Comparison of ENCODE assay signal across 11 cellular contexts in genomic region chr3:47799733-47800132, GRCh38. TPM values are rescaled to one million over a fixed set of nuclear protein-coding genes. Genes with fewer than 3 reads are reported as not detected.
DNase-seq lines count a peak whose midpoint lies in the region; ATAC-seq and TF ChIP-seq lines count a peak whose summit lies in the region.
"Had no signal": no experiment of that assay in that cellular context is flagged by ENCODE, and none has a peak within 500 bp of the region (broad histone marks: within the 10 kb centered on the region; RNA-seq: fewer than 3 reads in every experiment).

No MANE protein-coding gene starts in this region.

- H3K4me1 ChIP-seq in DND-41 (ENCODE audit: insufficient read depth, low read length) (peaks cover 25% of the 10 kb centered on the region), HCT116 (ENCODE audit: control insufficient read depth in 1 of 2, insufficient read depth in 2 of 2, low read length in 2 of 2) (peaks cover 16 to 38% of the 10 kb centered on the region in 2 experiments), mesendoderm (ENCODE audit: control insufficient read depth, low read depth, low read length) (peaks cover 4% of the 10 kb centered on the region)

- H3K36me3 ChIP-seq in DND-41 (ENCODE audit: insufficient read depth, low read length) (no peaks in the 10 kb centered on the region), HCT116 (ENCODE audit: control insufficient read depth in 1 of 2, insufficient read depth in 2 of 2, low read length in 2 of 2) (no peaks in the 10 kb centered on the region), mesendoderm (ENCODE audit: control insufficient read depth, insufficient read depth, low read length) (no peaks in the 10 kb centered on the region)

- H4K5ac ChIP-seq in mesendoderm (ENCODE audit: low read length): no peak overlapping the region

- H3K4ac ChIP-seq in mesendoderm (ENCODE audit: low read depth, low read length): no peak overlapping the region

- H3K79me2 ChIP-seq in DND-41 (ENCODE audit: insufficient read depth, low read length) (peaks cover 18% of the 10 kb centered on the region), HCT116 (ENCODE audit: insufficient read depth, low read length) (peaks cover 15% of the 10 kb centered on the region), mesendoderm (ENCODE audit: control insufficient read depth, insufficient read depth, low read length) (peaks cover 10% of the 10 kb centered on the region)

- BruUV-seq in HCT116 (replicated peaks; lab: Mats Ljungman, UMichigan): no TSS peak

- H3K4me3 ChIP-seq in DND-41 (ENCODE audit: low read depth in 1 of 2, low read length in 2 of 2) (no peak overlapping the region), HCT116 (replicated peaks in 1 of 2; ENCODE audit: low read depth in 1 of 2, low read length in 2 of 2) (no peak overlapping the region), astrocyte of the spinal cord (ENCODE audit: low read depth, low read length) (no peak overlapping the region), mesendoderm (ENCODE audit: low read length) (no peak overlapping the region)

- CTCF ChIA-PET in HCT116 (lab: Charles Lee): interaction anchor here (0.8 to 1.8 kb wide), 2 partner anchors 25 to 278 kb away, joined by 3 to 4 read pairs; no protein-coding TSS in a partner anchor

- POLR2A ChIA-PET in HCT116 (lab: Charles Lee): no interaction called here

- TF ChIP-seq CTCF in DND-41 (IDR thresholded peaks at IDR 0.05; ENCODE audit: borderline replicate concordance, extremely low read depth, low read length, poor library complexity, severe bottlenecking) (peak; percentile 57), HCT116 (IDR thresholded peaks at IDR 0.05 in 2 of 3, conservative IDR thresholded peaks at IDR 0.05 in 1 of 3; ENCODE audit: borderline replicate concordance in 1 of 3, insufficient read depth in 1 of 3, low read depth in 2 of 3, low read length in 2 of 3) (peak in 2 of 3 experiments; percentile 54 to 61; a peak in 4 of 6 replicates), astrocyte of the spinal cord (IDR thresholded peaks at IDR 0.05; ENCODE audit: low read depth, low read length) (peak; percentile 35)

- in situ Hi-C loops in astrocyte of the spinal cord (cut with HindIII; ENCODE audit: low sequenced_read_pairs): no loop called here

- no peak overlapping the region for H2BK120ac ChIP-seq in mesendoderm (ENCODE audit: low read depth, low read length)

- H3K9ac ChIP-seq in DND-41 (ENCODE audit: low read depth, low read length): no peak overlapping the region
- H3K9ac ChIP-seq in HCT116 (ENCODE audit: low read length): no peak overlapping the region
- H3K9ac ChIP-seq in mesendoderm (ENCODE audit: low read length): no peak overlapping the region

- H4K20me1 ChIP-seq in DND-41 (ENCODE audit: insufficient read depth, low read length) (no peaks in the 10 kb centered on the region), HCT116 (ENCODE audit: insufficient read depth) (no peaks in the 10 kb centered on the region)

- H3K56ac ChIP-seq in mesendoderm (ENCODE audit: low read length): no peak overlapping the region

- TF ChIP-seq RAD21 in HCT116 (IDR thresholded peaks at IDR 0.05; ENCODE audit: low read depth): no peak; the same call in 1 of the 2 replicates

- intact Hi-C loops in HCT116 (cut with micrococcal nuclease): no loop called here

- no peaks in the 10 kb centered on the region for H3K9me3 ChIP-seq in DND-41 (ENCODE audit: insufficient read depth, low read length, severe bottlenecking)
- no peaks in the 10 kb centered on the region for H3K9me3 ChIP-seq in HCT116 (ENCODE audit: control insufficient read depth in 1 of 2, insufficient read depth in 1 of 2, low read depth in 1 of 2, low read length in 2 of 2)

- H3K9me2 ChIP-seq in HCT116 (ENCODE audit: insufficient read depth): no peaks in the 10 kb centered on the region

- H3K27ac ChIP-seq in DND-41 (ENCODE audit: low read length) (no peak overlapping the region), HCT116 (ENCODE audit: low read depth, low read length) (no peak overlapping the region), mesendoderm (ENCODE audit: low read depth, low read length) (no peak overlapping the region)
- H3K27ac ChIP-seq: epithelial cell of prostate had no signal

- RAD21 ChIA-PET in HCT116 (lab: Charles Lee; ENCODE audit: low non-redundant PET in 1 of 2, low total read pairs in 2 of 2, uncharacterized antibody in 2 of 2, unreplicated experiment in 2 of 2): no interaction called here

- H3K23ac ChIP-seq in mesendoderm (ENCODE audit: low read length): no peak overlapping the region

- no CpG with 5 or more reads among the region's 4 CpGs for WGBS in mesendoderm (ENCODE audit: extremely low coverage, insufficient coverage, low lambda C conversion rate)

- H2AFZ ChIP-seq in DND-41 (ENCODE audit: low read depth, low read length) (no peak overlapping the region), HCT116 (ENCODE audit: low read depth, low read length, poor library complexity, severe bottlenecking) (no peak overlapping the region)

- no peak overlapping the region for H2BK15ac ChIP-seq in mesendoderm (replicated peaks; ENCODE audit: low read depth)

- H3K4me2 ChIP-seq in DND-41 (ENCODE audit: insufficient read depth, low read length) (no peak overlapping the region), HCT116 (ENCODE audit: low read length) (no peak overlapping the region), mesendoderm (ENCODE audit: low read length) (no peak overlapping the region)

- no peak overlapping the region for H2AK5ac ChIP-seq in mesendoderm (ENCODE audit: low read length)

- TF ChIP-seq POLR2A in HCT116 (IDR thresholded peaks at IDR 0.05; ENCODE audit: borderline replicate concordance, extremely low read depth, insufficient read depth, insufficient read length): no peak

- H2BK5ac ChIP-seq in mesendoderm (ENCODE audit: low read length): no peak overlapping the region

- H4K8ac ChIP-seq in mesendoderm (ENCODE audit: low read depth, low read length): no peak overlapping the region

- H3K18ac ChIP-seq in mesendoderm (ENCODE audit: low read length): no peak overlapping the region

- ATAC-seq in DND-41 (ENCODE audit: insufficient read depth, low read depth) (no peak), HCT116 (no peak), HG03439 (IDR thresholded peaks at IDR 0.05; ENCODE audit: unreplicated experiment) (no peak), HG03196 (IDR thresholded peaks at IDR 0.05; ENCODE audit: unreplicated experiment) (no peak)

- peaks cover 6% of the 10 kb centered on the region for H3K79me1 ChIP-seq in mesendoderm (ENCODE audit: low read length)

- H3K27me3 ChIP-seq in DND-41 (ENCODE audit: insufficient read depth, low read length, poor library complexity) (no peaks in the 10 kb centered on the region), HCT116 (ENCODE audit: insufficient read depth, low read length) (no peaks in the 10 kb centered on the region), mesendoderm (ENCODE audit: insufficient read depth, low read length, poor library complexity) (no peaks in the 10 kb centered on the region)

- DNase-seq in DND-41 (no peak), HCT116 (ENCODE audit: low read depth, low spot score) (no peak), astrocyte of the spinal cord (ENCODE audit: low read depth, low spot score) (no peak), mesendoderm (peak; percentile 83), hypothalamus (lab: John Stamatoyannopoulos, UW) (no peak)
- DNase-seq in stimulated activated CD4-positive, alpha-beta T cell treated with anti-CD3 and anti-CD28 coated beads, Interleukin-2, amount 100 ng/mL, for 48 hours: no peak
- DNase-seq: activated naive CD4-positive, alpha-beta T cell treated with anti-CD3 and anti-CD28 coated beads for 36 hours; substantia nigra had no signal

TF ChIP-seq in HCT116, 20 proteins besides CTCF, POLR2A, EP300 and RAD21 (continues in another document):
- no peak for TF ChIP-seq CEBPB (IDR thresholded peaks at IDR 0.05; ENCODE audit: low read depth)
- TF ChIP-seq SRF (IDR thresholded peaks at IDR 0.05; ENCODE audit: low read depth): no peak
- TF ChIP-seq YY1 (IDR thresholded peaks at IDR 0.05; ENCODE audit: extremely low read depth, insufficient replicate concordance, low read depth, low read length): no peak
- TF ChIP-seq SP1 (IDR thresholded peaks at IDR 0.05; ENCODE audit: low read depth): no peak
- TF ChIP-seq, protein P1, sequence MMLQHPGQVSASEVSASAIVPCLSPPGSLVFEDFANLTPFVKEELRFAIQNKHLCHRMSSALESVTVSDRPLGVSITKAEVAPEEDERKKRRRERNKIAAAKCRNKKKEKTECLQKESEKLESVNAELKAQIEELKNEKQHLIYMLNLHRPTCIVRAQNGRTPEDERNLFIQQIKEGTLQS (IDR thresholded peaks at IDR 0.05): no peak
- TF ChIP-seq ZNF274 (IDR thresholded peaks at IDR 0.05; ENCODE audit: low read depth, low read length): no peak
- no peak for TF ChIP-seq POLR2AphosphoS5 (IDR thresholded peaks at IDR 0.05; ENCODE audit: low read depth, low read length)
- TF ChIP-seq SIN3A (IDR thresholded peaks at IDR 0.05; ENCODE audit: low read depth): no peak

RNA-seq across cellular contexts. Expression of gene DHX30, which starts 3.2 kb away (rescaled TPM):
- total RNA-seq in HCT116 (2021; ENCODE audit: unreplicated experiment): 114 TPM
- 77.6 and 83.0 TPM in 2 replicates for polyA plus RNA-seq in HCT116 (2012)
- 54.3 TPM for polyA plus RNA-seq in mesendoderm (2013, experiment 1 of 2)
- polyA plus RNA-seq in mesendoderm (2013, experiment 2 of 2): 54.2 TPM

RNA-seq across cellular contexts. Expression of gene SMARCC1, which starts 18.0 kb away (rescaled TPM):
- 168 TPM for total RNA-seq in HCT116 (2021; ENCODE audit: unreplicated experiment)
- polyA plus RNA-seq in HCT116 (2012): 50.9 and 60.7 TPM in 2 replicates
- 131 TPM for polyA plus RNA-seq in mesendoderm (2013, experiment 1 of 2)
- polyA plus RNA-seq in mesendoderm (2013, experiment 2 of 2): 133 TPM
